Comparison of ENCODE assay signal across 14 cellular contexts in the genomic region with DNA sequence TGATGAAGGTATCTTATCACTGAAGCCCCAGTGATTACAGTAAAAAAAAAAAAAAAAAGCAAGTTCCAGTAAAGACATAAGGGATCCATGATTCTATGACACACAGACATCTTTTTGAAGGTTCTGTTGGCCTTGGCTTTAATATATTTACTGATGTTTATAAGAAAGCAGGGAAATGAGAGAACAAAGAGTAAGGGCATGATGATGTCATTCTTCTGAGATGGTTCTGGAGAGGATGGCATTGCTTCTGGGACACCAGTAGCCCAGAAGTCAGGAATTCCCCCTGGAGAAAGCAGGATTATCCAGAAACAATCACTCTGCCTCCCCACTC.
DNase-seq lines count a peak whose midpoint lies in the region; ATAC-seq, FAIRE-seq and TF ChIP-seq lines count a peak whose summit lies in the region.
"Had no signal": no experiment of that assay in that cellular context is flagged by ENCODE, and none has a peak within 500 bp of the region (broad histone marks: within the 10 kb centered on the region; RNA-seq: fewer than 3 reads in every experiment).

No MANE protein-coding gene starts in this region.

- no peak overlapping the region for H2AFZ ChIP-seq in neural progenitor cell (replicated peaks)

- ATAC-seq in GM19395 (IDR thresholded peaks at IDR 0.05; ENCODE audit: unreplicated experiment) (peak; percentile 5), GM21367 (IDR thresholded peaks at IDR 0.05; ENCODE audit: unreplicated experiment) (no peak)
- ATAC-seq: SK-N-SH treated with all-trans-retinoic acid at 6 μM for 48 hours had no signal

- H3K4me1 Mint-ChIP-seq in activated naive CD8-positive, alpha-beta T cell treated with anti-CD3 and anti-CD28 coated beads for 36 hours = peaks cover 21% of the 10 kb centered on the region
- H3K4me1 Mint-ChIP-seq in neural progenitor cell = peaks cover 34% of the 10 kb centered on the region
- peaks cover 0 to 10% (median 2%) of the 10 kb centered on the region in 4 donors for H3K4me1 Mint-ChIP-seq in CD4-positive, alpha-beta memory T cell

- peak overlapping the region; percentile 83 for H3K27ac Mint-ChIP-seq in activated naive CD8-positive, alpha-beta T cell treated with anti-CD3 and anti-CD28 coated beads for 36 hours
- peak overlapping the region; percentile 62 for H3K27ac Mint-ChIP-seq in neural progenitor cell
- no peak overlapping the region for H3K27ac Mint-ChIP-seq in CD4-positive, alpha-beta memory T cell

- peaks cover 4% of the 10 kb centered on the region for H3K27me3 Mint-ChIP-seq in activated naive CD8-positive, alpha-beta T cell treated with anti-CD3 and anti-CD28 coated beads for 36 hours
- H3K27me3 Mint-ChIP-seq in neural progenitor cell (ENCODE audit: insufficient read depth, low read depth) = peaks cover 5% of the 10 kb centered on the region
- peaks cover 0 to 2% of the 10 kb centered on the region in 2 donors for H3K27me3 Mint-ChIP-seq in CD4-positive, alpha-beta memory T cell
- H3K27me3 Mint-ChIP-seq: CD4-positive, CD25-positive, alpha-beta regulatory T cell; IgD-negative memory B cell had no signal

- no peaks in the 10 kb centered on the region for H3K9me3 ChIP-seq in neural progenitor cell (ENCODE audit: low read depth)
- no peaks in the 10 kb centered on the region for H3K9me3 ChIP-seq in CD4-positive, alpha-beta memory T cell (ENCODE audit: control insufficient read depth in 1 of 2, low read length in 2 of 2)

- TF ChIP-seq CTCF in neural progenitor cell (IDR thresholded peaks at IDR 0.05) = no peak

- H3K79me2 ChIP-seq in neural progenitor cell (ENCODE audit: low read depth) = no peaks in the 10 kb centered on the region

- peaks cover 26% of the 10 kb centered on the region for H3F3A ChIP-seq in neural progenitor cell (ENCODE audit: low read depth)

- no peaks in the 10 kb centered on the region for H3K27me3 ChIP-seq in neural progenitor cell
- H3K27me3 ChIP-seq in CD4-positive, alpha-beta memory T cell (ENCODE audit: insufficient read depth, low read length) = no peaks in the 10 kb centered on the region
- H3K27me3 ChIP-seq: cardiac muscle cell had no signal

- H3K36me3 Mint-ChIP-seq in activated naive CD8-positive, alpha-beta T cell treated with anti-CD3 and anti-CD28 coated beads for 36 hours = peaks cover 7% of the 10 kb centered on the region
- H3K36me3 Mint-ChIP-seq in neural progenitor cell = peaks cover 5% of the 10 kb centered on the region
- no peaks in the 10 kb centered on the region for H3K36me3 Mint-ChIP-seq in CD4-positive, alpha-beta memory T cell

- H3K4me3 Mint-ChIP-seq in activated naive CD8-positive, alpha-beta T cell treated with anti-CD3 and anti-CD28 coated beads for 36 hours = no peak overlapping the region
- no peak overlapping the region for H3K4me3 Mint-ChIP-seq in neural progenitor cell
- H3K4me3 Mint-ChIP-seq in CD4-positive, alpha-beta memory T cell = no peak overlapping the region

- H3K27ac ChIP-seq in neural progenitor cell = peak overlapping the region; percentile 95
- no peak overlapping the region for H3K27ac ChIP-seq in CD4-positive, alpha-beta memory T cell (ENCODE audit: low read depth, low read length)
- H3K27ac ChIP-seq: cardiac muscle cell had no signal

- no peak overlapping the region for H3K4me3 ChIP-seq in neural progenitor cell
- no peak overlapping the region for H3K4me3 ChIP-seq in CD4-positive, alpha-beta memory T cell (ENCODE audit: low read length in 2 of 2)
- H3K4me3 ChIP-seq: cardiac muscle cell had no signal

- no peaks in the 10 kb centered on the region for H4K20me1 ChIP-seq in neural progenitor cell (ENCODE audit: low read depth)

- H3K4me1 ChIP-seq in neural progenitor cell = peaks cover 40% of the 10 kb centered on the region
- H3K4me1 ChIP-seq in CD4-positive, alpha-beta memory T cell (ENCODE audit: insufficient read depth, low read length) = no peaks in the 10 kb centered on the region

- no peak for DNase-seq in GM12891 (ENCODE audit: insufficient read length, low spot score)
- no peak for DNase-seq in activated naive CD8-positive, alpha-beta T cell treated with anti-CD3 and anti-CD28 coated beads for 36 hours
- no peak for DNase-seq in neural progenitor cell (ENCODE audit: low spot score)
- DNase-seq in GM12892 (ENCODE audit: insufficient read length) = no peak
- no peak for DNase-seq in CD4-positive, alpha-beta memory T cell
- DNase-seq: glutamatergic neuron, NCI-H1105, NCI-H226 had no signal

- POLR2A ChIA-PET in CD4-positive, alpha-beta memory T cell (lab: Charles Lee; ENCODE audit: partially characterized antibody) = no interaction called here

- CTCF ChIA-PET in CD4-positive, alpha-beta memory T cell (lab: Charles Lee; ENCODE audit: partially characterized antibody) = interaction anchor here (1.3 kb wide), 1 partner anchor 149 kb away, joined by 3 read pairs; no protein-coding TSS in a partner anchor

- H3K36me3 ChIP-seq in neural progenitor cell = no peaks in the 10 kb centered on the region
- no peaks in the 10 kb centered on the region for H3K36me3 ChIP-seq in CD4-positive, alpha-beta memory T cell (ENCODE audit: insufficient read depth, low read length)
- H3K36me3 ChIP-seq: cardiac muscle cell had no signal

- H3K9me3 Mint-ChIP-seq in activated naive CD8-positive, alpha-beta T cell treated with anti-CD3 and anti-CD28 coated beads for 36 hours = no peaks in the 10 kb centered on the region
- peaks cover 8% of the 10 kb centered on the region for H3K9me3 Mint-ChIP-seq in neural progenitor cell
- no peaks in the 10 kb centered on the region for H3K9me3 Mint-ChIP-seq in CD4-positive, alpha-beta memory T cell
- H3K9me3 Mint-ChIP-seq: IgD-negative memory B cell had no signal

- H3K9ac ChIP-seq in neural progenitor cell = no peak overlapping the region

- FAIRE-seq in GM12891 (lab: Jason Lieb, UNC) (peak; percentile 75), GM12892 (lab: Jason Lieb, UNC) (no peak)

- intact Hi-C loops in CD4-positive, alpha-beta memory T cell (cut with micrococcal nuclease) = no loop called here

- TF ChIP-seq POLR2A in GM12891 (IDR thresholded peaks at IDR 0.05; ENCODE audit: low read depth, low read length) = no peak
- TF ChIP-seq POLR2A in GM12892 (IDR thresholded peaks at IDR 0.05; ENCODE audit: low read depth, low read length) = no peak

- H3K4me2 ChIP-seq in neural progenitor cell = peak overlapping the region; percentile 23

TF ChIP-seq in GM12891, 5 proteins besides CTCF, POLR2A, EP300 and RAD21:
- no peak for TF ChIP-seq POLR2AphosphoS5 (IDR thresholded peaks at IDR 0.05; ENCODE audit: low read depth, low read length)
- no peak for TF ChIP-seq POU2F2 (IDR thresholded peaks at IDR 0.05; ENCODE audit: low read depth, low read length)
- TF ChIP-seq PAX5 (IDR thresholded peaks at IDR 0.05; ENCODE audit: insufficient read depth, low read length, severe bottlenecking) = no peak
- no peak for TF ChIP-seq SPI1 (IDR thresholded peaks at IDR 0.05; ENCODE audit: low read depth, low read length)
- TF ChIP-seq TAF1 (IDR thresholded peaks at IDR 0.05; ENCODE audit: low read depth, low read length) = no peak

Comparison
In these comparisons a context has a peak if more than half of its experiments do, and no peak if none do; other contexts are left out.
1. H3K27ac Mint-ChIP-seq: peak in activated naive CD8-positive, alpha-beta T cell treated with anti-CD3 and anti-CD28 coated beads for 36 hours (single experiment) and neural progenitor cell (single experiment); none in CD4-positive, alpha-beta memory T cell (0 of 7).